ENCODE assay signal across 8 cellular contexts in genomic region chr2:198371902-198372611, GRCh38.
DNase-seq lines count a peak whose midpoint lies in the region; ATAC-seq and TF ChIP-seq lines count a peak whose summit lies in the region.

No MANE protein-coding gene starts in this region.

- H3K4me1 ChIP-seq in Caco-2, result no peaks in the 10 kb centered on the region

- POLR2A ChIA-PET in Caco-2 (lab: Charles Lee) (no interaction called here), activated B cell treated with CpG ODN at 0.5 μM for 24 hours (lab: Charles Lee) (no interaction called here)

- intact Hi-C loops in Caco-2 (cut with micrococcal nuclease; ENCODE audit: unreplicated experiment), result loop anchor here (5.0 kb wide), 2 partner anchors 290 to 1115 kb away; no protein-coding TSS in a partner anchor
- intact Hi-C loops in activated B cell treated with CpG ODN at 0.5 μM for 24 hours (cut with micrococcal nuclease), result loop anchor here (5.0 kb wide), 1 partner anchor 1115 kb away; no protein-coding TSS in a partner anchor

- no peaks in the 10 kb centered on the region for H3K27me3 ChIP-seq in Caco-2 (replicated peaks; ENCODE audit: control insufficient read depth, insufficient read depth, low read length)

- TF ChIP-seq CTCF in Caco-2 (IDR thresholded peaks at IDR 0.05; ENCODE audit: insufficient read depth in 1 of 2, low read depth in 1 of 2, low read length in 1 of 2, severe bottlenecking in 1 of 2, unreplicated experiment in 1 of 2) (no peak), activated B cell treated with CpG ODN at 0.5 μM for 24 hours (IDR thresholded peaks at IDR 0.05) (no peak), omental fat pad (IDR thresholded peaks at IDR 0.05) (no peak)

- H3K9me3 Mint-ChIP-seq in Caco-2 (ENCODE audit: unreplicated experiment) (no peaks in the 10 kb centered on the region), activated B cell treated with CpG ODN at 0.5 μM for 24 hours (no peaks in the 10 kb centered on the region)

- H3K4me1 Mint-ChIP-seq in Caco-2 (ENCODE audit: low read depth, unreplicated experiment) (peaks cover 7% of the 10 kb centered on the region), activated B cell treated with CpG ODN at 0.5 μM for 24 hours (peaks cover 7% of the 10 kb centered on the region)

- H3K4me3 ChIP-seq in Caco-2 (ENCODE audit: low read depth, low read length), result no peak overlapping the region

- no TSS peak for BruUV-seq in Caco-2 (replicated peaks; lab: Mats Ljungman, UMichigan)

- CTCF ChIA-PET in Caco-2 (lab: Charles Lee) (no interaction called here), activated B cell treated with CpG ODN at 0.5 μM for 24 hours (lab: Charles Lee) (no interaction called here)

- H3K27ac Mint-ChIP-seq in Caco-2 (ENCODE audit: unreplicated experiment) (no peak overlapping the region), activated B cell treated with CpG ODN at 0.5 μM for 24 hours (no peak overlapping the region)

- H3K4me3 Mint-ChIP-seq in Caco-2 (ENCODE audit: unreplicated experiment), result peak overlapping the region; percentile 16
- peak overlapping the region; percentile 11 for H3K4me3 Mint-ChIP-seq in activated B cell treated with CpG ODN at 0.5 μM for 24 hours

- H3K9me3 ChIP-seq in Caco-2, result no peaks in the 10 kb centered on the region

- H3K36me3 Mint-ChIP-seq in Caco-2 (ENCODE audit: insufficient read depth, unreplicated experiment), result no peaks in the 10 kb centered on the region
- no peaks in the 10 kb centered on the region for H3K36me3 Mint-ChIP-seq in activated B cell treated with CpG ODN at 0.5 μM for 24 hours (ENCODE audit: low read depth)

- ATAC-seq in GM19452 (IDR thresholded peaks at IDR 0.05; ENCODE audit: unreplicated experiment), result peak; percentile 98
- peak; percentile 96 for ATAC-seq in HG03432 (IDR thresholded peaks at IDR 0.05; ENCODE audit: unreplicated experiment)
- ATAC-seq in activated B cell treated with CpG ODN at 0.5 μM for 24 hours (ENCODE audit: low read depth), result no peak
- ATAC-seq in omental fat pad (ENCODE audit: low FRiP score), result no peak

- DNase-seq in Caco-2, result no peak
- DNase-seq in activated B cell treated with CpG ODN at 0.5 μM for 24 hours, result no peak
- no peak for DNase-seq in omental fat pad (ENCODE audit: low spot score)
- DNase-seq in NCI-H226, result no peak
- no peak for DNase-seq in mucosa of gallbladder (ENCODE audit: low spot score)
- DNase-seq in D341Med (ENCODE audit: low spot score), result no peak

- H3K27me3 Mint-ChIP-seq in Caco-2 (ENCODE audit: insufficient read depth, unreplicated experiment), result peaks cover 10% of the 10 kb centered on the region
- peaks cover 8% of the 10 kb centered on the region for H3K27me3 Mint-ChIP-seq in activated B cell treated with CpG ODN at 0.5 μM for 24 hours

- H3K36me3 ChIP-seq in Caco-2 (ENCODE audit: control insufficient read depth, insufficient read depth, low read length), result no peaks in the 10 kb centered on the region

Comparison
In these comparisons a context has a peak if more than half of its experiments do, and no peak if none do; other contexts are left out.
1. ATAC-seq: peak in GM19452 (single experiment) and HG03432 (single experiment); none in activated B cell treated with CpG ODN at 0.5 μM for 24 hours (single experiment) and omental fat pad (single experiment).